ENCODE assay signal across 1 cellular context in genomic region chr17:37358830-37359681, GRCh38.
TF ChIP-seq lines count a peak whose summit lies in the region.

No MANE protein-coding gene starts in this region.

TF ChIP-seq in GM12878, 131 proteins besides CTCF, POLR2A, EP300 and RAD21 (continued from another document):
- peak; percentile 71 for TF ChIP-seq NKRF (conservative IDR thresholded peaks at IDR 0.05)
- peak; percentile 97 for TF ChIP-seq NR2F1 (conservative IDR thresholded peaks at IDR 0.05)
- no peak for TF ChIP-seq SMAD5 (IDR thresholded peaks at IDR 0.05; ENCODE audit: low read depth)
- TF ChIP-seq MXI1 (IDR thresholded peaks at IDR 0.05; ENCODE audit: low read depth, low read length) = peak; percentile 72
- TF ChIP-seq STAT3 (IDR thresholded peaks at IDR 0.05; ENCODE audit: low read depth, low read length) = no peak
- no peak for TF ChIP-seq NFXL1 (IDR thresholded peaks at IDR 0.05; ENCODE audit: borderline replicate concordance)
- no peak for TF ChIP-seq ZNF622 (IDR thresholded peaks at IDR 0.05)
- TF ChIP-seq CUX1 (IDR thresholded peaks at IDR 0.05; ENCODE audit: insufficient replicate concordance, low read depth, low read length) = no peak
- TF ChIP-seq ELK1 (IDR thresholded peaks at IDR 0.05; ENCODE audit: low read depth, low read length) = no peak
- peak; percentile 75; the same call in 1 of the 2 replicates for TF ChIP-seq RB1 (IDR thresholded peaks at IDR 0.05; ENCODE audit: borderline replicate concordance)
- 0 out of 2 replicates have a peak, but pooled peaks have one; percentile 16 for TF ChIP-seq TCF3 (IDR thresholded peaks at IDR 0.05; ENCODE audit: borderline replicate concordance, insufficient read depth, low read depth, low read length)
- TF ChIP-seq BACH1 (IDR thresholded peaks at IDR 0.05; ENCODE audit: borderline replicate concordance) = peak; percentile 66; the same call in 1 of the 2 replicates
- TF ChIP-seq TAF1 (IDR thresholded peaks at IDR 0.05; ENCODE audit: borderline replicate concordance, low read depth, low read length) = 0 out of 2 replicates have a peak, but pooled peaks have one; percentile 19
- TF ChIP-seq BHLHE40 (IDR thresholded peaks at IDR 0.05; ENCODE audit: borderline replicate concordance in 1 of 2, low read depth in 2 of 2, low read length in 1 of 2) = peak in 1 of 2 experiments; percentile 68; a peak in 2 of 4 replicates
- TF ChIP-seq STAT1 (conservative IDR thresholded peaks at IDR 0.05) = 0 out of 2 replicates have a peak, but pooled peaks have one; percentile 66
- TF ChIP-seq IKZF1 (conservative IDR thresholded peaks at IDR 0.05) = peak; percentile 50; the same call in 1 of the 2 replicates
- 0 out of 2 replicates have a peak, but pooled peaks have one; percentile 33 for TF ChIP-seq ZSCAN29 (IDR thresholded peaks at IDR 0.05)
- peak; percentile 32; the same call in 1 of the 2 replicates for TF ChIP-seq SIN3A (IDR thresholded peaks at IDR 0.05; ENCODE audit: low read depth, low read length)
- TF ChIP-seq PKNOX1 (IDR thresholded peaks at IDR 0.05) = peak; percentile 59; the same call in 1 of the 2 replicates
- peak in 1 of 2 experiments; percentile 76; a peak in 2 of 3 replicates for TF ChIP-seq EGR1 (IDR thresholded peaks at IDR 0.05; ENCODE audit: borderline replicate concordance in 1 of 2, low read depth in 2 of 2, low read length in 2 of 2)
- TF ChIP-seq IKZF2 (IDR thresholded peaks at IDR 0.05) = 0 out of 4 replicates have a peak, but pooled peaks of 1 of the 2 experiments have one; percentile 34
- peak; percentile 42; the same call in 1 of the 2 replicates for TF ChIP-seq ZNF687 (IDR thresholded peaks at IDR 0.05)
- peak; percentile 78 for TF ChIP-seq TBL1XR1 (IDR thresholded peaks at IDR 0.05; ENCODE audit: low read depth, low read length)
- 0 out of 2 replicates have a peak, but pooled peaks have one; percentile 32 for TF ChIP-seq SMARCA5 (IDR thresholded peaks at IDR 0.05)
- peak; percentile 63; the same call in 1 of the 2 replicates for TF ChIP-seq LARP7 (IDR thresholded peaks at IDR 0.05)
- TF ChIP-seq NR2C1 (IDR thresholded peaks at IDR 0.05) = peak; percentile 95
- TF ChIP-seq MAX (IDR thresholded peaks at IDR 0.05; ENCODE audit: low read depth, low read length) = no peak; the same call in 1 of the 2 replicates
- TF ChIP-seq SPI1 (IDR thresholded peaks at IDR 0.05; ENCODE audit: borderline replicate concordance, insufficient read depth, low read depth, low read length) = no peak
- peak; percentile 19 for TF ChIP-seq SREBF1 (IDR thresholded peaks at IDR 0.05; ENCODE audit: low read length)
- TF ChIP-seq YY1 (IDR thresholded peaks at IDR 0.05; ENCODE audit: low read depth, low read length) = peak; percentile 80
- TF ChIP-seq TARDBP (IDR thresholded peaks at IDR 0.05; ENCODE audit: borderline replicate concordance) = no peak
- 0 out of 2 replicates have a peak, but pooled peaks have one; percentile 59 for TF ChIP-seq ZNF592 (IDR thresholded peaks at IDR 0.05)
- TF ChIP-seq POLR2AphosphoS5 (IDR thresholded peaks at IDR 0.05; ENCODE audit: low read length) = peak; percentile 38; the same call in 1 of the 2 replicates
- TF ChIP-seq GATAD2B (conservative IDR thresholded peaks at IDR 0.05; ENCODE audit: low read depth) = peak; percentile 27; the same call in 1 of the 2 replicates
- TF ChIP-seq PAX8 (IDR thresholded peaks at IDR 0.05) = no peak
- no peak for TF ChIP-seq ZNF217 (IDR thresholded peaks at IDR 0.05)
- 0 out of 2 replicates have a peak, but pooled peaks have one; percentile 9 for TF ChIP-seq MEF2A (IDR thresholded peaks at IDR 0.05; ENCODE audit: insufficient read depth, low read depth, low read length)
- TF ChIP-seq PBX3 (IDR thresholded peaks at IDR 0.05; ENCODE audit: insufficient replicate concordance, low read depth, low read length) = no peak
- TF ChIP-seq DPF2 (IDR thresholded peaks at IDR 0.05) = 0 out of 2 replicates have a peak, but pooled peaks have one; percentile 38
